9 cellular contexts compared by ENCODE assay signal in the genomic region with DNA sequence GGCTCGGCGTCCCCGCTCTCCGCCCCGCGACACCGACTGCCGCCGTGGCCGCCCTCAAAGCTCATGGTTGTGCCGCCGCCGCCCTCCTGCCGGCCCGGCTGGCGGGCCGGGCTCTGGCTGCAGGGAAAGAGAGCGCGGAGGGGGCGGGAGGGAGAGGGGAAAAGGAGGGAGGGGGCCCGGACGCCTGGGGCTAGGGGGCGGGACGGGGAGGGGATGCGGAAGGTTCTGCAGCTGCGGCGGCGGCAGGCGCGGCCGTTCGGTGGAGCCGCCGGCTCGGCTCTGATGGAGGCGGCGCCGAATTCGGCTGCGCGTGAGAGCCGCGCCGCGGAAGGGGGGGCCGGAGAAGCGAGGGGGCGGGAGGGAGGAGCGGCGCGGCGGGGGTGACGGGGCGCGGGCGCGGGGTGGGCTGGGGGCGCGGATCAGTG. TPM values are rescaled to one million over a fixed set of nuclear protein-coding genes. Genes with fewer than 3 reads are reported as not detected.
A peak's percentile ranks its signal among the peaks of the same experiment; 100 is the strongest.
DNase-seq lines count a peak whose midpoint lies in the region; ATAC-seq and TF ChIP-seq lines count a peak whose summit lies in the region.
"Had no signal": no experiment of that assay in that cellular context is flagged by ENCODE, and none has a peak within 500 bp of the region (broad histone marks: within the 10 kb centered on the region; RNA-seq: fewer than 3 reads in every experiment).

Gene MARCHF11 (minus strand): TSS at position 281 of the 425 bp plus-strand sequence. CDS start 216 bp downstream, at position 65.

- peaks cover 0 to 16% (median 4%) of the 10 kb centered on the region in 7 donors for H3K4me1 Mint-ChIP-seq in naive thymus-derived CD4-positive, alpha-beta T cell

- H3K4me3 ChIP-seq in choroid plexus epithelial cell (ENCODE audit: low read depth, low read length) = peak within 1 kb of the TSS; percentile 48
- no peak within 1 kb of the TSS for H3K4me3 ChIP-seq in naive thymus-derived CD4-positive, alpha-beta T cell (ENCODE audit: low read length)

- POLR2A ChIA-PET in naive thymus-derived CD4-positive, alpha-beta T cell (lab: Charles Lee) = no interaction called here

- peaks cover 2 to 17% (median 7%) of the 10 kb centered on the region in 5 donors for H3K36me3 Mint-ChIP-seq in naive thymus-derived CD4-positive, alpha-beta T cell

- no peak within 1 kb of the TSS for H3K27ac Mint-ChIP-seq in naive thymus-derived CD4-positive, alpha-beta T cell

- H3K27ac ChIP-seq in naive thymus-derived CD4-positive, alpha-beta T cell (ENCODE audit: low read depth, low read length) = no peak within 1 kb of the TSS
- H3K27ac ChIP-seq: skin epidermis had no signal

- peaks cover 0 to 3% of the 10 kb centered on the region in 2 donors for H3K27me3 ChIP-seq in naive thymus-derived CD4-positive, alpha-beta T cell (ENCODE audit: control insufficient read depth in 2 of 2, insufficient read depth in 2 of 2, low read length in 2 of 2)

- intact Hi-C loops in naive thymus-derived CD4-positive, alpha-beta T cell (cut with micrococcal nuclease) = no loop called here

- CTCF ChIA-PET in naive thymus-derived CD4-positive, alpha-beta T cell (lab: Charles Lee) = no interaction called here

- H3K4me3 Mint-ChIP-seq in naive thymus-derived CD4-positive, alpha-beta T cell = peak within 1 kb of the TSS in 7 of 10 donors; percentile 19 to 74 (median 52)

- no peaks in the 10 kb centered on the region for H3K36me3 ChIP-seq in naive thymus-derived CD4-positive, alpha-beta T cell (ENCODE audit: control insufficient read depth in 2 of 3, insufficient read depth in 3 of 3, low read length in 3 of 3)

- H3K4me1 ChIP-seq in naive thymus-derived CD4-positive, alpha-beta T cell (ENCODE audit: control insufficient read depth in 2 of 2, insufficient read depth in 2 of 2, low read length in 2 of 2) = no peaks in the 10 kb centered on the region

- peaks cover 35 to 66% (median 44%) of the 10 kb centered on the region in 5 donors for H3K27me3 Mint-ChIP-seq in naive thymus-derived CD4-positive, alpha-beta T cell

- DNase-seq in DMS153 (lab: John Stamatoyannopoulos, UW) = peak; percentile 63
- peak; percentile 22 for DNase-seq in NCI-H1092 treated with DMSO at 0.1 percent for 48 hours (lab: John Stamatoyannopoulos, UW)
- DNase-seq in choroid plexus epithelial cell (ENCODE audit: low read depth) = no peak
- no peak for DNase-seq in naive thymus-derived CD4-positive, alpha-beta T cell
- DNase-seq in SW480 (ENCODE audit: low spot score) = no peak
- no peak for DNase-seq in GM13976 (ENCODE audit: low spot score)
- no peak for DNase-seq in SKM-1 treated with dmso at 0.1 percent for 144 hours (lab: John Stamatoyannopoulos, UW; ENCODE audit: unreplicated experiment)

- peaks cover 0 to 31% (median 22%) of the 10 kb centered on the region in 11 donors for H3K9me3 Mint-ChIP-seq in naive thymus-derived CD4-positive, alpha-beta T cell

- no peaks in the 10 kb centered on the region for H3K9me3 ChIP-seq in naive thymus-derived CD4-positive, alpha-beta T cell (ENCODE audit: control insufficient read depth in 2 of 3, low read length in 3 of 3)

- no peak for ATAC-seq in naive thymus-derived CD4-positive, alpha-beta T cell
- no peak for ATAC-seq in HG03457 (IDR thresholded peaks at IDR 0.05; ENCODE audit: unreplicated experiment)

- TF ChIP-seq CTCF in choroid plexus epithelial cell (conservative IDR thresholded peaks at IDR 0.05; ENCODE audit: low read depth, low read length) (no peak), GM13976 (IDR thresholded peaks at IDR 0.05; ENCODE audit: borderline replicate concordance, control extremely low read depth, extremely low read depth, insufficient read depth, missing control alignments) (no peak)

- in situ Hi-C loops in GM13976 (cut with MboI; ENCODE audit: low sequenced_read_pairs, unreplicated experiment) = no loop called here

RNA-seq across cellular contexts. Expression of gene MARCHF11, which starts in this region (rescaled TPM):
- not detected for total RNA-seq in naive thymus-derived CD4-positive, alpha-beta T cell
- not detected for polyA plus RNA-seq in naive thymus-derived CD4-positive, alpha-beta T cell

Comparison
In these comparisons a context has a peak if more than half of its experiments do, and no peak if none do; other contexts are left out.
1. DNase-seq: peak in DMS153 (single experiment) and NCI-H1092 treated with DMSO at 0.1 percent for 48 hours (single experiment); none in choroid plexus epithelial cell (single experiment), naive thymus-derived CD4-positive, alpha-beta T cell (0 of 9), SW480 (single experiment), GM13976 (single experiment) and SKM-1 treated with dmso at 0.1 percent for 144 hours (single experiment).